1 cellular context compared by ENCODE assay signal in the genomic region with DNA sequence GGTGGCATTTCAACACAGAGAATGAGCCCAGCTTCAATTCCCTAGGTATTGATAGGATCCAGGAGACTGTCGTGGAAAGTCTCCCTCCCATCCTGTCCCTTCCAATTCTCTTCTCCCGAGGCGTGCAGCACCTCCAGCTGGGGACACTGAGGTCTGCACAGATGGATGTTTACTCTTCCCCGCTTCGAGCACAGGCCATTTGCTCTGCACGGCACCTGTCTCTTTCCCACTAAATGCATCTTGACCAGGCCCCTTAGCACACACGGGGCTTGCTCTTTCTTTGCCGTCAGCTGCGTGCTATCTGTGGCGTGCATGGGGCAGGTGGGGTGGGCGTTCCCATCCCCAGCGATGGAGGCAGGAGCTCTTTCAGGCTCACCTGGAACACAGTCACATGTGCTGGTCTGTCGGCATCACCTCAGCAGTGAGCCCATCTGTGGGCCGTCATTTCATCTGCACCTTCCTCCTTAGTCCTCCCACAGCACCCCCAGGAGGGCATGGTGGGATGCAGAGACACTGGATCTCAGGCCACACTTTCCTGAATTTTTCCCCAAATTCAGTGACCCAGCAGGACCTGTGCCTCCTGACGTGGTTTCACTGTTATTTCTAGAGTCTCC.
TF ChIP-seq lines count a peak whose summit lies in the region.

No MANE protein-coding gene starts in this region.

TF ChIP-seq in GM12878, 131 proteins besides CTCF, POLR2A, EP300 and RAD21:
- TF ChIP-seq, protein P1, sequence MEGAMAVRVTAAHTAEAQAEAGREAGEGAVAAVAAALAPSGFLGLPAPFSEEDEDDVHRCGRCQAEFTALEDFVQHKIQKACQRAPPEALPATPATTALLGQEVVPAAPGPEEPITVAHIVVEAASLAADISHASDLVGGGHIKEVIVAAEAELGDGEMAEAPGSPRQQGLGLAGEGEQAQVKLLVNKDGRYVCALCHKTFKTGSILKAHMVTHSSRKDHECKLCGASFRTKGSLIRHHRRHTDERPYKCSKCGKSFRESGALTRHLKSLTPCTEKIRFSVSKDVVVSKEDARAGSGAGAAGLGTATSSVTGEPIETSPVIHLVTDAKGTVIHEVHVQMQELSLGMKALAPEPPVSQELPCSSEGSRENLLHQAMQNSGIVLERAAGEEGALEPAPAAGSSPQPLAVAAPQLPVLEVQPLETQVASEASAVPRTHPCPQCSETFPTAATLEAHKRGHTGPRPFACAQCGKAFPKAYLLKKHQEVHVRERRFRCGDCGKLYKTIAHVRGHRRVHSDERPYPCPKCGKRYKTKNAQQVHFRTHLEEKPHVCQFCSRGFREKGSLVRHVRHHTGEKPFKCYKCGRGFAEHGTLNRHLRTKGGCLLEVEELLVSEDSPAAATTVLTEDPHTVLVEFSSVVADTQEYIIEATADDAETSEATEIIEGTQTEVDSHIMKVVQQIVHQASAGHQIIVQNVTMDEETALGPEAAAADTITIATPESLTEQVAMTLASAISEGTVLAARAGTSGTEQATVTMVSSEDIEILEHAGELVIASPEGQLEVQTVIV (IDR thresholded peaks at IDR 0.05; ENCODE audit: borderline replicate concordance, partially characterized antibody): no peak
- TF ChIP-seq, protein P2, sequence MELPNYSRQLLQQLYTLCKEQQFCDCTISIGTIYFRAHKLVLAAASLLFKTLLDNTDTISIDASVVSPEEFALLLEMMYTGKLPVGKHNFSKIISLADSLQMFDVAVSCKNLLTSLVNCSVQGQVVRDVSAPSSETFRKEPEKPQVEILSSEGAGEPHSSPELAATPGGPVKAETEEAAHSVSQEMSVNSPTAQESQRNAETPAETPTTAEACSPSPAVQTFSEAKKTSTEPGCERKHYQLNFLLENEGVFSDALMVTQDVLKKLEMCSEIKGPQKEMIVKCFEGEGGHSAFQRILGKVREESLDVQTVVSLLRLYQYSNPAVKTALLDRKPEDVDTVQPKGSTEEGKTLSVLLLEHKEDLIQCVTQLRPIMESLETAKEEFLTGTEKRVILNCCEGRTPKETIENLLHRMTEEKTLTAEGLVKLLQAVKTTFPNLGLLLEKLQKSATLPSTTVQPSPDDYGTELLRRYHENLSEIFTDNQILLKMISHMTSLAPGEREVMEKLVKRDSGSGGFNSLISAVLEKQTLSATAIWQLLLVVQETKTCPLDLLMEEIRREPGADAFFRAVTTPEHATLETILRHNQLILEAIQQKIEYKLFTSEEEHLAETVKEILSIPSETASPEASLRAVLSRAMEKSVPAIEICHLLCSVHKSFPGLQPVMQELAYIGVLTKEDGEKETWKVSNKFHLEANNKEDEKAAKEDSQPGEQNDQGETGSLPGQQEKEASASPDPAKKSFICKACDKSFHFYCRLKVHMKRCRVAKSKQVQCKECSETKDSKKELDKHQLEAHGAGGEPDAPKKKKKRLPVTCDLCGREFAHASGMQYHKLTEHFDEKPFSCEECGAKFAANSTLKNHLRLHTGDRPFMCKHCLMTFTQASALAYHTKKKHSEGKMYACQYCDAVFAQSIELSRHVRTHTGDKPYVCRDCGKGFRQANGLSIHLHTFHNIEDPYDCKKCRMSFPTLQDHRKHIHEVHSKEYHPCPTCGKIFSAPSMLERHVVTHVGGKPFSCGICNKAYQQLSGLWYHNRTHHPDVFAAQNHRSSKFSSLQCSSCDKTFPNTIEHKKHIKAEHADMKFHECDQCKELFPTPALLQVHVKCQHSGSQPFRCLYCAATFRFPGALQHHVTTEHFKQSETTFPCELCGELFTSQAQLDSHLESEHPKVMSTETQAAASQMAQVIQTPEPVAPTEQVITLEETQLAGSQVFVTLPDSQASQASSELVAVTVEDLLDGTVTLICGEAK (IDR thresholded peaks at IDR 0.05; ENCODE audit: borderline replicate concordance): no peak
- TF ChIP-seq EGR1 (IDR thresholded peaks at IDR 0.05; ENCODE audit: borderline replicate concordance in 1 of 2, low read depth in 2 of 2, low read length in 2 of 2) (no peak), ZNF24 (IDR thresholded peaks at IDR 0.05) (no peak), IKZF1 (conservative IDR thresholded peaks at IDR 0.05) (0 out of 2 replicates have a peak, but pooled peaks have one; percentile 13)
- TF ChIP-seq, protein P3, sequence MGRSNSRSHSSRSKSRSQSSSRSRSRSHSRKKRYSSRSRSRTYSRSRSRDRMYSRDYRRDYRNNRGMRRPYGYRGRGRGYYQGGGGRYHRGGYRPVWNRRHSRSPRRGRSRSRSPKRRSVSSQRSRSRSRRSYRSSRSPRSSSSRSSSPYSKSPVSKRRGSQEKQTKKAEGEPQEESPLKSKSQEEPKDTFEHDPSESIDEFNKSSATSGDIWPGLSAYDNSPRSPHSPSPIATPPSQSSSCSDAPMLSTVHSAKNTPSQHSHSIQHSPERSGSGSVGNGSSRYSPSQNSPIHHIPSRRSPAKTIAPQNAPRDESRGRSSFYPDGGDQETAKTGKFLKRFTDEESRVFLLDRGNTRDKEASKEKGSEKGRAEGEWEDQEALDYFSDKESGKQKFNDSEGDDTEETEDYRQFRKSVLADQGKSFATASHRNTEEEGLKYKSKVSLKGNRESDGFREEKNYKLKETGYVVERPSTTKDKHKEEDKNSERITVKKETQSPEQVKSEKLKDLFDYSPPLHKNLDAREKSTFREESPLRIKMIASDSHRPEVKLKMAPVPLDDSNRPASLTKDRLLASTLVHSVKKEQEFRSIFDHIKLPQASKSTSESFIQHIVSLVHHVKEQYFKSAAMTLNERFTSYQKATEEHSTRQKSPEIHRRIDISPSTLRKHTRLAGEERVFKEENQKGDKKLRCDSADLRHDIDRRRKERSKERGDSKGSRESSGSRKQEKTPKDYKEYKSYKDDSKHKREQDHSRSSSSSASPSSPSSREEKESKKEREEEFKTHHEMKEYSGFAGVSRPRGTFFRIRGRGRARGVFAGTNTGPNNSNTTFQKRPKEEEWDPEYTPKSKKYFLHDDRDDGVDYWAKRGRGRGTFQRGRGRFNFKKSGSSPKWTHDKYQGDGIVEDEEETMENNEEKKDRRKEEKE (IDR thresholded peaks at IDR 0.05): no peak
- TF ChIP-seq, protein P4, sequence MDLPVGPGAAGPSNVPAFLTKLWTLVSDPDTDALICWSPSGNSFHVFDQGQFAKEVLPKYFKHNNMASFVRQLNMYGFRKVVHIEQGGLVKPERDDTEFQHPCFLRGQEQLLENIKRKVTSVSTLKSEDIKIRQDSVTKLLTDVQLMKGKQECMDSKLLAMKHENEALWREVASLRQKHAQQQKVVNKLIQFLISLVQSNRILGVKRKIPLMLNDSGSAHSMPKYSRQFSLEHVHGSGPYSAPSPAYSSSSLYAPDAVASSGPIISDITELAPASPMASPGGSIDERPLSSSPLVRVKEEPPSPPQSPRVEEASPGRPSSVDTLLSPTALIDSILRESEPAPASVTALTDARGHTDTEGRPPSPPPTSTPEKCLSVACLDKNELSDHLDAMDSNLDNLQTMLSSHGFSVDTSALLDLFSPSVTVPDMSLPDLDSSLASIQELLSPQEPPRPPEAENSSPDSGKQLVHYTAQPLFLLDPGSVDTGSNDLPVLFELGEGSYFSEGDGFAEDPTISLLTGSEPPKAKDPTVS (IDR thresholded peaks at IDR 0.05; ENCODE audit: low read depth, low read length): no peak
